In the genomic region with DNA sequence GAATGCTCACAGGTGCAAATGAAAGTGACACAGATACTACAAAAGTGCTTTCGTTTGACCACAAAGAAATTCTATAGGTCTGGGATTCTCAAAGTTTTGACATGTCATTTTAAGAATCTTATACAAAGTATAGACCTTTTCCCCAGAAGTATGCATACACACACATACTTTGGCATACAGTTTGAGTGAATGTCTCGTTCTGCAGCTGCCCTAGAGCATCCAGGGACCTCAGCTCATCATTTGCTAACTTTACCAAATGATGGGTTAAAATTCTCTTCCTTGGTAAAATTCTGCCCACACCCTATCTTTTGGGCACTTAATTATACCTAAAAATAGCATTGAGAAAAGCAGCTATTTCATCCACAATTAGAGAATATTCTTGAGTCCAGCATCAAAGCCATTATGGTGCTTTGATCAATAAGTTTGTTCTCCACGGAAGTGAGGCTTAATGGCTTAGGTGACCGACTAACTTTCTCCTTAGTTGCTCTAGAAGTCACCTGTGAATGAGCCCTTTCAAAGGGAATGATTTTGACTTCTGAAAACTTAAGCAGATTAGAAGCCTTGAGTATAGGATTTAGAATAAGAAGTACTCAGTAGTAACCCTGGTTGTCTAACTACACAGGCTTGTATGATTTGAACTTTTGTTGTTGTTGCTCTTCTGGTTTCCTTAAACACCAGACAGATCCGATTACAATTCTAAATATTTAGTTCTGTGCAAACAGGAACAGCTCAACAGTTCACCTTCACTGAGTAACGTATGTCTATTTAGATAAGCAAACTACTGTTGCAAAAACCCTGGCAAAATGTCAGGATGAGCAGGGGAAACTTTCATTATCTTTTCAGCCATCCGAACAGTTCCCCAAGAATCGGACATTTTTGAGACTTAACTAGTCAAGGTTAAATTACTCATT, we compare ENCODE assay signal across 15 cellular contexts.
A peak's percentile ranks its signal among the peaks of the same experiment; 100 is the strongest.
DNase-seq lines count a peak whose midpoint lies in the region; ATAC-seq and TF ChIP-seq lines count a peak whose summit lies in the region.
"Had no signal": no experiment of that assay in that cellular context is flagged by ENCODE, and none has a peak within 500 bp of the region (broad histone marks: within the 10 kb centered on the region; RNA-seq: fewer than 3 reads in every experiment).

No MANE protein-coding gene starts in this region.

- 0 out of 2 replicates have a peak, but pooled peaks cover 5% of the 10 kb centered on the region for H3K9me3 ChIP-seq in Caco-2
- H3K9me3 ChIP-seq: Peyer's patch, testis had no signal

- no peaks in the 10 kb centered on the region for H3K4me1 Mint-ChIP-seq in Caco-2 (ENCODE audit: low read depth, unreplicated experiment)
- peaks cover 34% of the 10 kb centered on the region for H3K4me1 Mint-ChIP-seq in WTC11
- H3K4me1 Mint-ChIP-seq: activated B cell treated with CpG ODN at 0.5 μM for 24 hours had no signal

- DNase-seq in Caco-2 (no peak), KBM-7 (peak; percentile 47), WTC11 (ENCODE audit: low spot score) (no peak), left kidney (ENCODE audit: low read depth, low spot score) (peak; percentile 56), T-helper 2 cell (no peak), globus pallidus (ENCODE audit: low spot score) (no peak)
- DNase-seq: activated B cell treated with CpG ODN at 0.5 μM for 24 hours; activated T-cell treated with anti-CD3 and anti-CD28 coated beads, Interleukin-2, amount 50 U/mL, for 1 hour; left ventricle myocardium superior; NCI-H1417; Peyer's patch; posterior cingulate gyrus; testis had no signal

- H3K4me3 Mint-ChIP-seq in Caco-2 (ENCODE audit: unreplicated experiment) (no peak overlapping the region), WTC11 (no peak overlapping the region)
- H3K4me3 Mint-ChIP-seq: activated B cell treated with CpG ODN at 0.5 μM for 24 hours had no signal

- POLR2A ChIA-PET in Caco-2 (lab: Charles Lee), result no interaction called here
- POLR2A ChIA-PET in WTC11 (lab: Charles Lee), result no interaction called here

- H3K9me3 Mint-ChIP-seq in Caco-2 (ENCODE audit: unreplicated experiment), result no peaks in the 10 kb centered on the region
- no peaks in the 10 kb centered on the region for H3K9me3 Mint-ChIP-seq in WTC11
- H3K9me3 Mint-ChIP-seq: activated B cell treated with CpG ODN at 0.5 μM for 24 hours had no signal

- H3K36me3 Mint-ChIP-seq in Caco-2 (ENCODE audit: insufficient read depth, unreplicated experiment), result no peaks in the 10 kb centered on the region
- H3K36me3 Mint-ChIP-seq in WTC11, result no peaks in the 10 kb centered on the region

- no peaks in the 10 kb centered on the region for H3K36me3 ChIP-seq in Caco-2 (ENCODE audit: control insufficient read depth, insufficient read depth, low read length)
- H3K36me3 ChIP-seq: Peyer's patch had no signal

- CTCF ChIA-PET in Caco-2 (lab: Charles Lee) (no interaction called here), WTC11 (lab: Charles Lee) (interaction anchor here (1.0 kb wide), 1 partner anchor 119 kb away, joined by 3 read pairs; the partner anchor contains the start of gene AS3MT)

- TF ChIP-seq CTCF in Caco-2 (IDR thresholded peaks at IDR 0.05; ENCODE audit: insufficient read depth in 1 of 2, low read depth in 1 of 2, low read length in 1 of 2, severe bottlenecking in 1 of 2, unreplicated experiment in 1 of 2) (no peak), WTC11 (IDR thresholded peaks at IDR 0.05) (no peak)

- H3K27me3 Mint-ChIP-seq in Caco-2 (ENCODE audit: insufficient read depth, unreplicated experiment), result no peaks in the 10 kb centered on the region
- no peaks in the 10 kb centered on the region for H3K27me3 Mint-ChIP-seq in WTC11 (ENCODE audit: low read depth)
- H3K27me3 Mint-ChIP-seq: activated B cell treated with CpG ODN at 0.5 μM for 24 hours had no signal

- peak overlapping the region; percentile 57 for H3K27ac Mint-ChIP-seq in Caco-2 (ENCODE audit: unreplicated experiment)
- no peak overlapping the region for H3K27ac Mint-ChIP-seq in WTC11
- H3K27ac Mint-ChIP-seq: activated B cell treated with CpG ODN at 0.5 μM for 24 hours had no signal

- ATAC-seq in WTC11, result no peak
- ATAC-seq in GM21528 (IDR thresholded peaks at IDR 0.05; ENCODE audit: low FRiP score, unreplicated experiment), result no peak
- ATAC-seq in HG03565 (IDR thresholded peaks at IDR 0.05; ENCODE audit: unreplicated experiment), result no peak
- ATAC-seq: left ventricle myocardium superior had no signal

- intact Hi-C loops in Caco-2 (cut with micrococcal nuclease; ENCODE audit: unreplicated experiment), result no loop called here

- in situ Hi-C loops in KBM-7 (cut with MboI; ENCODE audit: low pct_unique_long_range_greater_than_20kb, low sequenced_read_pairs), result no loop called here

- no TSS peak for BruUV-seq in Caco-2 (replicated peaks; lab: Mats Ljungman, UMichigan)

- peaks cover 5% of the 10 kb centered on the region; the same call in 1 of the 2 replicates for H3K4me1 ChIP-seq in Caco-2
- H3K4me1 ChIP-seq: Peyer's patch had no signal

- H3K27me3 ChIP-seq in Caco-2 (replicated peaks; ENCODE audit: control insufficient read depth, insufficient read depth, low read length), result no peaks in the 10 kb centered on the region
- H3K27me3 ChIP-seq: Peyer's patch, testis had no signal

- no peak overlapping the region for H3K4me3 ChIP-seq in Caco-2 (ENCODE audit: low read depth, low read length)
- H3K4me3 ChIP-seq: Peyer's patch, testis had no signal

TF ChIP-seq in WTC11, 78 proteins besides CTCF, POLR2A, EP300 and RAD21:
- TF ChIP-seq GABPB1 (CRISPR knock-in tag; IDR thresholded peaks at IDR 0.05) (peak; percentile 49; the same call in 1 of the 2 replicates), FOXP1 (CRISPR knock-in tag; IDR thresholded peaks at IDR 0.05; ENCODE audit: borderline replicate concordance) (no peak)

Comparison
In these comparisons a context has a peak if more than half of its experiments do, and no peak if none do; other contexts are left out.
1. DNase-seq: peak in KBM-7 (single experiment) and left kidney (single experiment); none in Caco-2 (0 of 2), WTC11 (single experiment), T-helper 2 cell (0 of 5) and globus pallidus (single experiment).